ENCODE assay signal across 21 cellular contexts in the genomic region with DNA sequence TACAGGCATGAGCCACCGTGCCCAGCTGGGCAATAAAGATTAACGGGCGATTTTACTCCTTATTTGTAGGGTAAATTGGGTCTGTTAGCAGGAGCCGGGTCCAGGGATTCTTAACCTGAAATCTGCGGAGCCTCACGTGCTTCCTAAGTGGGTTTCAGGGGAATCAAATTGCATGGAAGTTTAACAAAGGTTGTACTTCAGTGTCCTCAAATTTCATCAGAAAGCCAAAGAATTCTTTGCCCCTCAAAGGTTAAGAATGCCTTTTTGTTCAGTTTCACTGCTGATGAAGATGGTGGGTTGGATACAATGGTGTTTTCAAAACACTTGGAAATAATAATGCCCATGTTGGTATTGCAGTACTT.
DNase-seq lines count a peak whose midpoint lies in the region; ATAC-seq, FAIRE-seq and TF ChIP-seq lines count a peak whose summit lies in the region.
"Had no signal": no experiment of that assay in that cellular context is flagged by ENCODE, and none has a peak within 500 bp of the region (broad histone marks: within the 10 kb centered on the region; RNA-seq: fewer than 3 reads in every experiment).

No MANE protein-coding gene starts in this region.

- H3K23ac ChIP-seq in H9 (ENCODE audit: insufficient read length, low read depth, low read length) (no peak overlapping the region), H1 (ENCODE audit: insufficient read length) (no peak overlapping the region), neuronal stem cell (ENCODE audit: low read depth, low read length, poor library complexity) (no peak overlapping the region)

- H3K27me3 ChIP-seq in H9 (ENCODE audit: insufficient read depth, low read length) (no peaks in the 10 kb centered on the region), H1 (replicated peaks in 1 of 4; ENCODE audit: control insufficient read depth in 3 of 4, extremely low read depth in 1 of 4, insufficient read depth in 3 of 4, low read length in 3 of 4) (no peaks in the 10 kb centered on the region), neuronal stem cell (ENCODE audit: control insufficient read depth in 3 of 3, insufficient read depth in 3 of 3, low read depth in 1 of 3, low read length in 3 of 3) (no peaks in the 10 kb centered on the region)
- H3K27me3 ChIP-seq: SJSA1 had no signal

- ATAC-seq in GM18520 (IDR thresholded peaks at IDR 0.05; ENCODE audit: unreplicated experiment), result no peak
- ATAC-seq in HG03196 (IDR thresholded peaks at IDR 0.05; ENCODE audit: unreplicated experiment), result no peak
- ATAC-seq: A549 had no signal

- no peak for TF ChIP-seq EP300 in H1 (IDR thresholded peaks at IDR 0.05; ENCODE audit: borderline replicate concordance in 1 of 2, low read depth in 2 of 2, low read length in 2 of 2)

- H3K23me2 ChIP-seq in H9 (ENCODE audit: insufficient read length, low read depth, low read length, poor library complexity, severe bottlenecking), result peaks cover 12% of the 10 kb centered on the region
- peaks cover 11% of the 10 kb centered on the region for H3K23me2 ChIP-seq in H1 (ENCODE audit: low read depth, low read length)

- peak overlapping the region; percentile 47 for H3K27ac ChIP-seq in H9 (ENCODE audit: insufficient read length, low read depth, low read length)
- no peak overlapping the region for H3K27ac ChIP-seq in H1 (ENCODE audit: low read depth, low read length)
- peak overlapping the region; percentile 82 for H3K27ac ChIP-seq in neuronal stem cell (replicated peaks; ENCODE audit: low read length)
- H3K27ac ChIP-seq: A549, SJSA1 had no signal

- no peak overlapping the region for H3K4me2 ChIP-seq in H9 (ENCODE audit: insufficient read depth, insufficient read length, low read length)
- H3K4me2 ChIP-seq in H1 (ENCODE audit: insufficient read depth in 1 of 2, low read depth in 2 of 2, low read length in 2 of 2), result peak overlapping the region; percentile 7 to 24; a peak in 1 of 4 replicates
- no peak overlapping the region for H3K4me2 ChIP-seq in neuronal stem cell (ENCODE audit: insufficient read depth, low read length, poor library complexity, severe bottlenecking)
- H3K4me2 ChIP-seq: A549 had no signal

- H2BK12ac ChIP-seq in H9 (ENCODE audit: insufficient read length, low read depth, low read length), result no peak overlapping the region
- no peak overlapping the region for H2BK12ac ChIP-seq in H1 (ENCODE audit: low read depth, low read length)
- no peak overlapping the region for H2BK12ac ChIP-seq in neuronal stem cell (ENCODE audit: low read length)

- H2BK120ac ChIP-seq in H9 (ENCODE audit: low read depth, low read length, poor library complexity, severe bottlenecking), result no peak overlapping the region
- H2BK120ac ChIP-seq in H1 (replicated peaks; ENCODE audit: low read depth, low read length), result no peak overlapping the region
- H2BK120ac ChIP-seq in neuronal stem cell (ENCODE audit: low read depth, low read length), result no peak overlapping the region

- H4K5ac ChIP-seq in H9 (ENCODE audit: insufficient read length, low read depth, low read length), result no peak overlapping the region
- H4K5ac ChIP-seq in H1 (ENCODE audit: insufficient read length, low read depth, low read length), result peak overlapping the region; percentile 59

- H2AK5ac ChIP-seq in H9 (ENCODE audit: insufficient read length, low read length) (peak overlapping the region; percentile 90), H1 (ENCODE audit: low read depth, low read length) (no peak overlapping the region), neuronal stem cell (ENCODE audit: low read depth, low read length) (no peak overlapping the region)

- no peak for TF ChIP-seq RAD21 in H1 (IDR thresholded peaks at IDR 0.05 in 1 of 2, conservative IDR thresholded peaks at IDR 0.05 in 1 of 2; ENCODE audit: low read depth in 2 of 2, low read length in 2 of 2)

- H3K4me3 ChIP-seq in H1 (ENCODE audit: extremely low read depth in 1 of 4, insufficient read depth in 2 of 4, low read depth in 3 of 4, low read length in 4 of 4), result no peak overlapping the region
- H3K4me3 ChIP-seq in neuronal stem cell (ENCODE audit: low read length in 2 of 2), result no peak overlapping the region
- H3K4me3 ChIP-seq: A549, SJSA1 had no signal

- TF ChIP-seq POLR2A in H1 (IDR thresholded peaks at IDR 0.05; ENCODE audit: control extremely low read depth in 1 of 2, low read depth in 2 of 2, low read length in 2 of 2), result no peak

- H3K9ac ChIP-seq in H9 (ENCODE audit: extremely low read depth, insufficient read length, low read length), result no peak overlapping the region
- no peak overlapping the region; a peak in 1 of 7 replicates for H3K9ac ChIP-seq in H1 (replicated peaks in 1 of 4; ENCODE audit: extremely low read depth in 1 of 4, low read depth in 3 of 4, low read length in 3 of 4)
- H3K9ac ChIP-seq in neuronal stem cell (ENCODE audit: low read depth, low read length, poor library complexity), result no peak overlapping the region

- peaks cover 2% of the 10 kb centered on the region for H3K79me1 ChIP-seq in H9 (ENCODE audit: insufficient read depth, low read depth, low read length, poor library complexity, severe bottlenecking)
- no peaks in the 10 kb centered on the region; the same call in 1 of the 2 replicates for H3K79me1 ChIP-seq in H1 (ENCODE audit: low read depth, low read length)
- H3K79me1 ChIP-seq in neuronal stem cell (ENCODE audit: low read depth, low read length), result no peaks in the 10 kb centered on the region

- H2BK20ac ChIP-seq in H9 (ENCODE audit: low read depth, low read length, poor library complexity, severe bottlenecking) (no peak overlapping the region), H1 (ENCODE audit: low read length) (no peak overlapping the region)

- no peaks in the 10 kb centered on the region; a peak in 1 of 7 replicates for H3K36me3 Mint-ChIP-seq in H9 (ENCODE audit: insufficient read depth in 1 of 3, low read depth in 3 of 3)

- peak overlapping the region in 1 of 2 experiments; percentile 50; a peak in 1 of 5 replicates for H3K4me3 Mint-ChIP-seq in H9

- H3K9me3 ChIP-seq in H9 (ENCODE audit: control insufficient read depth, low read depth, low read length) (no peaks in the 10 kb centered on the region), H1 (ENCODE audit: insufficient read depth in 2 of 2, low read depth in 1 of 2, low read length in 1 of 2) (no peaks in the 10 kb centered on the region), neuronal stem cell (replicated peaks in 1 of 2; ENCODE audit: control insufficient read depth in 2 of 2, insufficient read depth in 1 of 2, low read depth in 1 of 2, low read length in 2 of 2) (no peaks in the 10 kb centered on the region)
- H3K9me3 ChIP-seq: A549, SJSA1 had no signal

- H2AFZ ChIP-seq in H9 (ENCODE audit: low read length) (no peak overlapping the region), H1 (ENCODE audit: low read length) (no peak overlapping the region), neuronal stem cell (ENCODE audit: low read length) (no peak overlapping the region)

- no peaks in the 10 kb centered on the region for H3K36me3 ChIP-seq in H1 (ENCODE audit: control insufficient read depth in 2 of 4, insufficient read depth in 4 of 4, low read length in 3 of 4)
- H3K36me3 ChIP-seq in neuronal stem cell (replicated peaks in 1 of 2; ENCODE audit: control insufficient read depth in 2 of 2, insufficient read depth in 2 of 2, low read length in 2 of 2), result no peaks in the 10 kb centered on the region
- H3K36me3 ChIP-seq: SJSA1 had no signal

- H3K56ac ChIP-seq in H9 (ENCODE audit: insufficient read length, low read depth, low read length) (no peak overlapping the region), H1 (replicated peaks; ENCODE audit: insufficient read length, low read depth, low read length) (no peak overlapping the region)

- H3K4me1 Mint-ChIP-seq in H9, result peaks cover 71 to 74% of the 10 kb centered on the region in 2 experiments

- TF ChIP-seq CTCF in H9 (conservative IDR thresholded peaks at IDR 0.05) (no peak), H1 (IDR thresholded peaks at IDR 0.05; ENCODE audit: control extremely low read depth in 1 of 3, insufficient read depth in 1 of 3, low read depth in 1 of 3, low read length in 3 of 3) (no peak), GM13977 (IDR thresholded peaks at IDR 0.05; ENCODE audit: extremely low read depth, insufficient read depth, missing control alignments) (no peak)

- peaks cover 7% of the 10 kb centered on the region; the same call in 1 of the 2 replicates for H3K79me2 ChIP-seq in H9 (ENCODE audit: insufficient read depth, low read length)
- peaks cover 0 to 60% of the 10 kb centered on the region in 2 experiments; a peak in 2 of 4 replicates for H3K79me2 ChIP-seq in H1 (ENCODE audit: control insufficient read depth in 1 of 2, insufficient read depth in 2 of 2, low read length in 2 of 2)

- H4K20me1 ChIP-seq in H9 (ENCODE audit: control insufficient read depth, insufficient read depth, insufficient read length) (no peaks in the 10 kb centered on the region), H1 (replicated peaks in 1 of 2; ENCODE audit: control insufficient read depth in 1 of 2, insufficient read depth in 2 of 2, low read length in 2 of 2) (peaks cover 0 to 4% of the 10 kb centered on the region in 2 experiments)

- peak overlapping the region; percentile 63 to 91 (median 83); a peak in 6 of 7 replicates for H3K27ac Mint-ChIP-seq in H9

- WGBS in H9 (ENCODE audit: extremely low coverage, insufficient read length, low lambda C conversion rate), result no CpG with 5 or more reads among the region's 6 CpGs
- 64% methylated on average over 6 of the region's 6 CpGs; no CpG with 5 or more reads in 1 of the 2 experiments for WGBS in H1 (ENCODE audit: extremely low coverage in 1 of 2, insufficient coverage in 1 of 2, insufficient read length in 1 of 2, insufficient replicate concordance in 2 of 2, low coverage in 1 of 2, low lambda C conversion rate in 2 of 2, missing lambda C conversion rate in 1 of 2), 2 experiments
- no CpG with 5 or more reads among the region's 6 CpGs for WGBS in neuronal stem cell (ENCODE audit: extremely low coverage in 2 of 2, insufficient read length in 2 of 2, insufficient replicate concordance in 1 of 2), 2 donors

- H3K4me1 ChIP-seq in H9 (ENCODE audit: insufficient read depth, low read length), result peaks cover 19% of the 10 kb centered on the region
- H3K4me1 ChIP-seq in H1 (replicated peaks in 1 of 4; ENCODE audit: control insufficient read depth in 3 of 4, insufficient read depth in 4 of 4, low read length in 3 of 4), result peaks cover 1 to 22% (median 15%) of the 10 kb centered on the region in 4 experiments; a peak in 4 of 7 replicates
- H3K4me1 ChIP-seq in neuronal stem cell (ENCODE audit: control insufficient read depth in 2 of 2, insufficient read depth in 1 of 2, low read depth in 1 of 2, low read length in 2 of 2), result peaks cover 10 to 19% of the 10 kb centered on the region in 2 donors

- H4K8ac ChIP-seq in H9 (replicated peaks; ENCODE audit: insufficient read length, low read depth, low read length) (no peak overlapping the region), H1 (ENCODE audit: extremely low read depth, insufficient read depth, low read length) (no peak overlapping the region), neuronal stem cell (ENCODE audit: low read depth, low read length) (no peak overlapping the region)

- H3K27me3 Mint-ChIP-seq in H9 (ENCODE audit: low read depth), result no peaks in the 10 kb centered on the region; the same call in 1 of the 2 replicates

- POLR2A ChIA-PET in H1 (lab: Charles Lee; ENCODE audit: partially characterized antibody), result interaction anchor here (1.0 to 6.7 kb wide), 3 partner anchors 9 to 65 kb away, joined by 3 to 108 read pairs (median 6); a partner anchor contains a TSS

- no peak overlapping the region for H4K91ac ChIP-seq in H9 (ENCODE audit: insufficient read length, low read depth, low read length)
- no peak overlapping the region for H4K91ac ChIP-seq in H1 (replicated peaks; ENCODE audit: insufficient read length, low read length)
- H4K91ac ChIP-seq in neuronal stem cell (ENCODE audit: low read depth, low read length, poor library complexity), result no peak overlapping the region

- H3T11ph ChIP-seq in H9 (ENCODE audit: low read length), result peak overlapping the region; percentile 21

- H2BK5ac ChIP-seq in H9 (ENCODE audit: insufficient read length, low read length) (no peak overlapping the region), H1 (ENCODE audit: low read depth, low read length) (peak overlapping the region; percentile 63; the same call in 1 of the 2 replicates), neuronal stem cell (ENCODE audit: low read length) (no peak overlapping the region)

- in situ Hi-C loops in GM13977 (cut with MboI; ENCODE audit: low pct_unique_long_range_greater_than_20kb, low sequenced_read_pairs, unreplicated experiment), result loop anchor here (10.0 kb wide), 1 partner anchor 58 kb away; no protein-coding TSS in a partner anchor

- H3K4ac ChIP-seq in H9 (ENCODE audit: low read depth, low read length) (no peak overlapping the region), H1 (replicated peaks; ENCODE audit: insufficient read length, low read depth, low read length) (no peak overlapping the region), neuronal stem cell (ENCODE audit: low read length) (no peak overlapping the region)

- no peak for FAIRE-seq in H1 (lab: Jason Lieb, UNC)
- FAIRE-seq: A549, GM12892 had no signal

- H2BK15ac ChIP-seq in H9 (ENCODE audit: low read depth, low read length), result no peak overlapping the region
- no peak overlapping the region for H2BK15ac ChIP-seq in H1 (ENCODE audit: low read length)
- no peak overlapping the region for H2BK15ac ChIP-seq in neuronal stem cell (ENCODE audit: low read length)

- H3K18ac ChIP-seq in H9 (ENCODE audit: insufficient read length, low read depth, low read length), result peak overlapping the region; percentile 11
- H3K18ac ChIP-seq in H1 (ENCODE audit: extremely low read depth, low read length), result no peak overlapping the region
- peak overlapping the region; percentile 71 for H3K18ac ChIP-seq in neuronal stem cell (ENCODE audit: low read length)

- no peaks in the 10 kb centered on the region for H3K9me3 Mint-ChIP-seq in H9

- no peak for DNase-seq in H9
- DNase-seq in NCI-H82 (lab: John Stamatoyannopoulos, UW), result peak; percentile 60
- DNase-seq in H1 (ENCODE audit: low read depth in 1 of 2, low spot score in 2 of 2), result no peak
- DNase-seq in neuronal stem cell (ENCODE audit: low spot score), result peak; percentile 30
- DNase-seq in GM13977 (ENCODE audit: low spot score), result no peak
- DNase-seq in NCI-H1436 treated with DMSO at 0.1 percent for 48 hours (lab: John Stamatoyannopoulos, UW), result no peak
- DNase-seq: C1 segment of cervical spinal cord, COR-L47, HCEC 1CT, IMR-90, NCI-H1105 treated with DMSO at 0.1 percent for 48 hours, NCI-H187, NCI-H2171, NCI-H446 treated with DMSO at 0.1 percent for 48 hours, NCI-H774, SW 1271 had no signal

- CTCF ChIA-PET in H1 (lab: Charles Lee; ENCODE audit: partially characterized antibody), result interaction anchor here (1.7 kb wide), 1 partner anchor 91 kb away, joined by 4 read pairs; no protein-coding TSS in a partner anchor

- H3K14ac ChIP-seq in H9 (ENCODE audit: insufficient read depth, low read length) (peak overlapping the region; percentile 8; the same call in 1 of the 2 replicates), H1 (ENCODE audit: insufficient read length) (no peak overlapping the region), neuronal stem cell (ENCODE audit: low read length) (no peak overlapping the region)

Comparison
In these comparisons a context has a peak if more than half of its experiments do, and no peak if none do; other contexts are left out.
1. DNase-seq: peak in NCI-H82 (single experiment) and neuronal stem cell (single experiment); none in H9 (single experiment), H1 (0 of 2), GM13977 (single experiment) and NCI-H1436 treated with DMSO at 0.1 percent for 48 hours (single experiment).
2. H3K4me2 ChIP-seq: peak in H1 (2 of 2); none in H9 (single experiment) and neuronal stem cell (single experiment).